1 cellular context compared by ENCODE assay signal in genomic region chr3:11438636-11439035, GRCh38.
TF ChIP-seq lines count a peak whose summit lies in the region.

No MANE protein-coding gene starts in this region.

TF ChIP-seq in IMR-90, 13 proteins besides CTCF, POLR2A, EP300 and RAD21:
- no peak for TF ChIP-seq NFE2L2 (IDR thresholded peaks at IDR 0.05; ENCODE audit: low read depth, low read length)
- TF ChIP-seq SMC3 (IDR thresholded peaks at IDR 0.05; ENCODE audit: low read depth, low read length), result no peak
- TF ChIP-seq ELK1 (IDR thresholded peaks at IDR 0.05; ENCODE audit: borderline replicate concordance, low read depth, low read length), result no peak
- TF ChIP-seq RCOR1 (IDR thresholded peaks at IDR 0.05; ENCODE audit: insufficient replicate concordance, low read length), result no peak
- no peak for TF ChIP-seq CEBPB (IDR thresholded peaks at IDR 0.05; ENCODE audit: low read depth, low read length)
- no peak for TF ChIP-seq MXI1 (IDR thresholded peaks at IDR 0.05; ENCODE audit: borderline replicate concordance, low read depth, low read length)
- no peak for TF ChIP-seq MAZ (IDR thresholded peaks at IDR 0.05; ENCODE audit: borderline replicate concordance, low read depth, low read length)
- no peak for TF ChIP-seq USF2 (IDR thresholded peaks at IDR 0.05; ENCODE audit: low read depth, low read length)
- TF ChIP-seq CHD1 (IDR thresholded peaks at IDR 0.05; ENCODE audit: low read depth, low read length), result no peak
- no peak for TF ChIP-seq FOS (IDR thresholded peaks at IDR 0.05; ENCODE audit: low read depth, low read length)
- TF ChIP-seq RFX5 (IDR thresholded peaks at IDR 0.05; ENCODE audit: low read depth, low read length), result no peak
- TF ChIP-seq MAFK (IDR thresholded peaks at IDR 0.05; ENCODE audit: low read depth, low read length), result no peak
- TF ChIP-seq BHLHE40 (IDR thresholded peaks at IDR 0.05; ENCODE audit: low read depth, low read length), result no peak
